ENCODE assay signal across 27 cellular contexts in genomic region chr4:69974646-69975045, GRCh38.
DNase-seq lines count a peak whose midpoint lies in the region; ATAC-seq, FAIRE-seq and TF ChIP-seq lines count a peak whose summit lies in the region.
"Had no signal": no experiment of that assay in that cellular context is flagged by ENCODE, and none has a peak within 500 bp of the region (broad histone marks: within the 10 kb centered on the region; RNA-seq: fewer than 3 reads in every experiment).

No MANE protein-coding gene starts in this region.

- no peak for TF ChIP-seq POLR2A in H54 (IDR thresholded peaks at IDR 0.05; ENCODE audit: low read depth, low read length)

- H3K27me3 Mint-ChIP-seq in nephron (ENCODE audit: low read depth) = no peaks in the 10 kb centered on the region
- H3K27me3 Mint-ChIP-seq: CD4-positive, alpha-beta memory T cell; CD4-positive, CD25-positive, alpha-beta regulatory T cell had no signal

- FAIRE-seq in H54 (lab: Jason Lieb, UNC) = no peak
- FAIRE-seq: A204.1, GM12878, GM12892, GM18507 had no signal

- H3K4me1 Mint-ChIP-seq in nephron = peaks cover 18% of the 10 kb centered on the region
- H3K4me1 Mint-ChIP-seq: CD14-positive monocyte; CD4-positive, alpha-beta memory T cell; CD4-positive, CD25-positive, alpha-beta regulatory T cell; CD8-positive, alpha-beta memory T cell had no signal

- no peaks in the 10 kb centered on the region for H3K27me3 ChIP-seq in adipocyte (replicated peaks; ENCODE audit: control insufficient read depth, insufficient read depth, low read length)
- H3K27me3 ChIP-seq: BE2C, BLaER1 had no signal

- no peak for TF ChIP-seq CTCF in nephron (IDR thresholded peaks at IDR 0.05; ENCODE audit: unreplicated experiment in 3 of 3)

- H3K27ac Mint-ChIP-seq in nephron = peak overlapping the region in 2 of 3 experiments; percentile 27 to 62
- H3K27ac Mint-ChIP-seq: CD14-positive monocyte; CD4-positive, alpha-beta memory T cell; CD4-positive, CD25-positive, alpha-beta regulatory T cell; CD8-positive, alpha-beta memory T cell had no signal

- H3K9me3 Mint-ChIP-seq in nephron = no peaks in the 10 kb centered on the region
- H3K9me3 Mint-ChIP-seq: CD4-positive, alpha-beta memory T cell had no signal

- ATAC-seq in HG03442 (IDR thresholded peaks at IDR 0.05; ENCODE audit: unreplicated experiment) = no peak
- ATAC-seq: GM12878 had no signal

- peaks cover 15% of the 10 kb centered on the region for H3K4me1 ChIP-seq in adipocyte (ENCODE audit: control insufficient read depth, insufficient read depth, low read length)
- H3K4me1 ChIP-seq: BE2C, BLaER1 had no signal

- H3K36me3 ChIP-seq in adipocyte (ENCODE audit: control insufficient read depth, insufficient read depth, low read length, severe bottlenecking) = no peaks in the 10 kb centered on the region
- H3K36me3 ChIP-seq: BE2C, BLaER1 had no signal

- no peak overlapping the region for H3K4me3 ChIP-seq in adipocyte (ENCODE audit: low read length)
- H3K4me3 ChIP-seq: BLaER1, GM12878 had no signal

- no peaks in the 10 kb centered on the region for H3K36me3 Mint-ChIP-seq in nephron (ENCODE audit: low read depth)
- H3K36me3 Mint-ChIP-seq: CD14-positive monocyte; CD4-positive, alpha-beta memory T cell; CD4-positive, CD25-positive, alpha-beta regulatory T cell; CD8-positive, alpha-beta memory T cell had no signal

- no peak overlapping the region for H3K4me3 Mint-ChIP-seq in nephron
- H3K4me3 Mint-ChIP-seq: CD14-positive monocyte; CD4-positive, alpha-beta memory T cell; CD4-positive, CD25-positive, alpha-beta regulatory T cell; CD8-positive, alpha-beta memory T cell had no signal

- no peak overlapping the region for H3K9ac ChIP-seq in adipocyte (ENCODE audit: low read length)
- H3K9ac ChIP-seq: BLaER1 had no signal

- DNase-seq in adipocyte (ENCODE audit: low read depth) (peak; percentile 71), fibroblast of gingiva (ENCODE audit: low read depth) (peak; percentile 75), H54 (ENCODE audit: insufficient read length, low spot score) (no peak), SW480 (ENCODE audit: low spot score) (no peak)
- DNase-seq: 8988T; ACHN; BE2C; C1 segment of cervical spinal cord; CD4-positive, alpha-beta memory T cell; CD4-positive, CD25-positive, alpha-beta regulatory T cell; CD8-positive, alpha-beta memory T cell; COR-L47; DMS 273 treated with DMSO at 0.1 percent for 48 hours; DMS153; DMS53; DMS79; DND-41; EL; GDM1 had no signal

- H3K9me3 ChIP-seq in adipocyte (ENCODE audit: control insufficient read depth, low read length) = no peaks in the 10 kb centered on the region
- H3K9me3 ChIP-seq: BE2C, BLaER1 had no signal

Comparison
In these comparisons a context has a peak if more than half of its experiments do, and no peak if none do; other contexts are left out.
1. DNase-seq: peak in adipocyte (single experiment) and fibroblast of gingiva (single experiment); none in H54 (single experiment) and SW480 (single experiment).